Comparison of ENCODE assay signal across 20 cellular contexts in genomic region chr4:56445699-56446098, GRCh38. TPM values are rescaled to one million over a fixed set of nuclear protein-coding genes. Genes with fewer than 3 reads are reported as not detected.
"Had no signal": no experiment of that assay in that cellular context is flagged by ENCODE, and none has a peak within 500 bp of the region (broad histone marks: within the 10 kb centered on the region; RNA-seq: fewer than 3 reads in every experiment).

No MANE protein-coding gene starts in this region.

- H3K4me3 ChIP-seq: mucosa of descending colon, ovary, testis, upper lobe of right lung had no signal

- H3K27me3 ChIP-seq: ovary, testis, upper lobe of right lung had no signal

- H3K4me1 ChIP-seq: testis, upper lobe of right lung had no signal

- ATAC-seq: activated CD8-positive, alpha-beta memory T cell treated with anti-CD3 and anti-CD28 coated beads, Interleukin-2, amount 10 ng/mL, durations not matched to agents 7 days and 5 days; activated naive CD4-positive, alpha-beta T cell treated with anti-CD3 and anti-CD28 coated beads, Interleukin-2, amount 50 U/mL, for 72 hours; left ventricle myocardium superior; mucosa of descending colon; naive thymus-derived CD4-positive, alpha-beta T cell; sciatic nerve; T-cell; upper lobe of right lung had no signal

- H3K27ac ChIP-seq: ovary, testis, upper lobe of right lung had no signal

- DNase-seq: activated CD4-positive, alpha-beta T cell treated with anti-CD3 and anti-CD28 coated beads for 1 hour; activated CD4-positive, alpha-beta T cell treated with anti-CD3 and anti-CD28 coated beads, Interleukin-2, amount 50 U/mL, for 4 hours; activated CD8-positive, alpha-beta memory T cell treated with anti-CD3 and anti-CD28 coated beads, Interleukin-2, amount 10 ng/mL, durations not matched to agents 7 days and 5 days; activated effector memory CD4-positive, alpha-beta T cell treated with Interleukin-2 at 50 U/mL for 16 hours; activated T-cell treated with anti-CD3 and anti-CD28 coated beads, Interleukin-2, amount 50 U/mL, for 1 hour; central memory CD4-positive, alpha-beta T cell; cortex of kidney; effector CD4-positive, alpha-beta T cell; foreskin fibroblast; hippocampal formation; left ventricle myocardium superior; mucosa of descending colon; naive thymus-derived CD4-positive, alpha-beta T cell; ovary; T-cell; T-helper 9 cell; testis; upper lobe of right lung had no signal

- H3K36me3 ChIP-seq: ovary had no signal

- H3K9me3 ChIP-seq: mucosa of descending colon, ovary, testis, upper lobe of right lung had no signal

RNA-seq across cellular contexts. Expression of gene ARL9, which starts 59.9 kb away (rescaled TPM):
- total RNA-seq: left ventricle myocardium superior, sciatic nerve, upper lobe of right lung had no signal
- polyA plus RNA-seq: naive thymus-derived CD4-positive, alpha-beta T cell had no signal
